ENCODE assay signal across 8 cellular contexts in genomic region chr20:63863021-63863797, GRCh38. TPM values are rescaled to one million over a fixed set of nuclear protein-coding genes. Genes with fewer than 3 reads are reported as not detected.
DNase-seq lines count a peak whose midpoint lies in the region; ATAC-seq and TF ChIP-seq lines count a peak whose summit lies in the region.

No MANE protein-coding gene starts in this region.

- 93 to 94% methylated on average over 18 of the region's 18 CpGs for WGBS in ectodermal cell, 2 experiments

- H3K4me1 Mint-ChIP-seq in nephron progenitor cell = peaks cover 54% of the 10 kb centered on the region

- no peak for ATAC-seq in GM21737 (IDR thresholded peaks at IDR 0.05; ENCODE audit: unreplicated experiment)

- H3K4me1 ChIP-seq in BLaER1 treated with 17β-estradiol and CSF1 and Interleukin-3, amounts not matched to agents 10 nM and 100 nM = peaks cover 64 to 81% (median 73%) of the 10 kb centered on the region in 10 experiments
- peaks cover 8% of the 10 kb centered on the region for H3K4me1 ChIP-seq in MM.1S (ENCODE audit: low read length)
- H3K4me1 ChIP-seq in ectodermal cell (ENCODE audit: control insufficient read depth, insufficient read depth, low read length) = peaks cover 23% of the 10 kb centered on the region

- H3K9me3 Mint-ChIP-seq in nephron progenitor cell = no peaks in the 10 kb centered on the region

- peak overlapping the region; percentile 85 to 98 (median 96) for H3K4me2 ChIP-seq in BLaER1 treated with 17β-estradiol and CSF1 and Interleukin-3, amounts not matched to agents 10 nM and 100 nM
- H3K4me2 ChIP-seq in MM.1S (ENCODE audit: low read depth, low read length) = peak overlapping the region; percentile 96

- H3K36me3 Mint-ChIP-seq in nephron progenitor cell (ENCODE audit: low read depth) = peaks cover 9% of the 10 kb centered on the region

- no peak for TF ChIP-seq CTCF in MM.1S (IDR thresholded peaks at IDR 0.05; ENCODE audit: low read length)
- TF ChIP-seq CTCF in nephron progenitor cell (IDR thresholded peaks at IDR 0.05) = no peak

- H3K9me3 ChIP-seq in BLaER1 treated with 17β-estradiol and CSF1 and Interleukin-3, amounts not matched to agents 10 nM and 100 nM (replicated peaks in 1 of 11) = no peaks in the 10 kb centered on the region
- no peaks in the 10 kb centered on the region for H3K9me3 ChIP-seq in MM.1S (replicated peaks; ENCODE audit: insufficient read depth, low read length)
- no peaks in the 10 kb centered on the region for H3K9me3 ChIP-seq in ectodermal cell (ENCODE audit: control insufficient read depth, low read length)

- peak overlapping the region; percentile 95 for H3K4me3 Mint-ChIP-seq in nephron progenitor cell

- peaks cover 26 to 42% (median 39%) of the 10 kb centered on the region in 11 experiments for H3K36me3 ChIP-seq in BLaER1 treated with 17β-estradiol and CSF1 and Interleukin-3, amounts not matched to agents 10 nM and 100 nM
- H3K36me3 ChIP-seq in MM.1S (replicated peaks; ENCODE audit: insufficient read depth, low read length) = no peaks in the 10 kb centered on the region
- H3K36me3 ChIP-seq in ectodermal cell (ENCODE audit: control insufficient read depth, insufficient read depth, low read length) = no peaks in the 10 kb centered on the region

- H3K4me3 ChIP-seq in BLaER1 treated with 17β-estradiol and CSF1 and Interleukin-3, amounts not matched to agents 10 nM and 100 nM = peak overlapping the region; percentile 78 to 99 (median 92)
- H3K4me3 ChIP-seq in MM.1S (ENCODE audit: low read length) = peak overlapping the region; percentile 92
- H3K4me3 ChIP-seq in ectodermal cell (ENCODE audit: insufficient read depth, low read depth, low read length) = peak overlapping the region; percentile 95

- H3K79me2 ChIP-seq in MM.1S (ENCODE audit: low read length) = peaks cover 39% of the 10 kb centered on the region

- H3K27me3 ChIP-seq in BLaER1 treated with 17β-estradiol and CSF1 and Interleukin-3, amounts not matched to agents 10 nM and 100 nM = no peaks in the 10 kb centered on the region
- H3K27me3 ChIP-seq in MM.1S (replicated peaks; ENCODE audit: insufficient read depth, low read length) (peaks cover 9% of the 10 kb centered on the region; the same call in 1 of the 2 replicates), ectodermal cell (ENCODE audit: control insufficient read depth, insufficient read depth, low read length, poor library complexity, severe bottlenecking) (no peaks in the 10 kb centered on the region)

- peaks cover 5% of the 10 kb centered on the region for H3K27me3 Mint-ChIP-seq in nephron progenitor cell (ENCODE audit: low read depth, poor library complexity)

- H4K20me1 ChIP-seq in BLaER1 treated with 17β-estradiol and CSF1 and Interleukin-3, amounts not matched to agents 10 nM and 100 nM = peaks cover 0 to 35% (median 22%) of the 10 kb centered on the region in 11 experiments; a peak in 11 of 22 replicates
- no peaks in the 10 kb centered on the region for H4K20me1 ChIP-seq in MM.1S (ENCODE audit: insufficient read depth, low read length)

- H3K27ac ChIP-seq in BLaER1 treated with 17β-estradiol and CSF1 and Interleukin-3, amounts not matched to agents 10 nM and 100 nM = peak overlapping the region; percentile 82 to 99 (median 96)
- H3K27ac ChIP-seq in MM.1S (ENCODE audit: low read length) (peak overlapping the region; percentile 70), ectodermal cell (ENCODE audit: insufficient read depth, low read depth, low read length, poor library complexity, severe bottlenecking) (no peak overlapping the region)

- peaks cover 20% of the 10 kb centered on the region; the same call in 1 of the 2 replicates for H3F3A ChIP-seq in MM.1S (ENCODE audit: insufficient read depth, low read length)

- in situ Hi-C loops in KBM-7 (cut with MboI; ENCODE audit: low pct_unique_long_range_greater_than_20kb, low sequenced_read_pairs) = no loop called here

- DNase-seq in MM.1S (no peak), nephron progenitor cell (no peak), NCI-H69 (lab: John Stamatoyannopoulos, UW) (no peak), KBM-7 (no peak), OCI-M1 (lab: John Stamatoyannopoulos, UW) (no peak)

- no peaks in the 10 kb centered on the region for H3K9me2 ChIP-seq in MM.1S (replicated peaks; ENCODE audit: insufficient read depth, low read length)

- H3K9ac ChIP-seq in BLaER1 treated with 17β-estradiol and CSF1 and Interleukin-3, amounts not matched to agents 10 nM and 100 nM = peak overlapping the region; percentile 94 to 99 (median 97)
- H3K9ac ChIP-seq in MM.1S (ENCODE audit: low read length) = peak overlapping the region; percentile 63

- H3K27ac Mint-ChIP-seq in nephron progenitor cell = peak overlapping the region; percentile 95

- peak overlapping the region; percentile 59 for H2AFZ ChIP-seq in MM.1S (ENCODE audit: low read length)

RNA-seq across cellular contexts. Expression of gene TPD52L2, which starts 1.9 kb away (rescaled TPM):
- polyA plus RNA-seq in ectodermal cell (2013, experiment 1 of 4) = 93.8 TPM
- polyA plus RNA-seq in ectodermal cell (2013, experiment 2 of 4) = 99.4 TPM
- 73.8 TPM for polyA plus RNA-seq in ectodermal cell (2013, experiment 3 of 4)
- polyA plus RNA-seq in ectodermal cell (2013, experiment 4 of 4) = 81.0 TPM

RNA-seq across cellular contexts. Expression of gene ABHD16B, which starts 1.9 kb away (rescaled TPM):
- polyA plus RNA-seq in ectodermal cell (2013, experiment 1 of 4) = not detected
- polyA plus RNA-seq in ectodermal cell (2013, experiment 2 of 4) = not detected
- not detected for polyA plus RNA-seq in ectodermal cell (2013, experiment 3 of 4)
- polyA plus RNA-seq in ectodermal cell (2013, experiment 4 of 4) = not detected

RNA-seq across cellular contexts. Expression of gene DNAJC5, which starts 31.7 kb away (rescaled TPM):
- 42.4 TPM for polyA plus RNA-seq in ectodermal cell (2013, experiment 1 of 4)
- polyA plus RNA-seq in ectodermal cell (2013, experiment 2 of 4) = 49.4 TPM
- polyA plus RNA-seq in ectodermal cell (2013, experiment 3 of 4) = 26.4 TPM
- 29.6 TPM for polyA plus RNA-seq in ectodermal cell (2013, experiment 4 of 4)

RNA-seq across cellular contexts. Expression of gene ZBTB46, which starts 32.1 kb away (rescaled TPM):
- polyA plus RNA-seq in ectodermal cell (2013, experiment 1 of 4) = 7.1 TPM
- 6.6 TPM for polyA plus RNA-seq in ectodermal cell (2013, experiment 2 of 4)
- polyA plus RNA-seq in ectodermal cell (2013, experiment 3 of 4) = 5.5 TPM
- 6.2 TPM for polyA plus RNA-seq in ectodermal cell (2013, experiment 4 of 4)
